ENCODE assay signal across 8 cellular contexts in the genomic region with DNA sequence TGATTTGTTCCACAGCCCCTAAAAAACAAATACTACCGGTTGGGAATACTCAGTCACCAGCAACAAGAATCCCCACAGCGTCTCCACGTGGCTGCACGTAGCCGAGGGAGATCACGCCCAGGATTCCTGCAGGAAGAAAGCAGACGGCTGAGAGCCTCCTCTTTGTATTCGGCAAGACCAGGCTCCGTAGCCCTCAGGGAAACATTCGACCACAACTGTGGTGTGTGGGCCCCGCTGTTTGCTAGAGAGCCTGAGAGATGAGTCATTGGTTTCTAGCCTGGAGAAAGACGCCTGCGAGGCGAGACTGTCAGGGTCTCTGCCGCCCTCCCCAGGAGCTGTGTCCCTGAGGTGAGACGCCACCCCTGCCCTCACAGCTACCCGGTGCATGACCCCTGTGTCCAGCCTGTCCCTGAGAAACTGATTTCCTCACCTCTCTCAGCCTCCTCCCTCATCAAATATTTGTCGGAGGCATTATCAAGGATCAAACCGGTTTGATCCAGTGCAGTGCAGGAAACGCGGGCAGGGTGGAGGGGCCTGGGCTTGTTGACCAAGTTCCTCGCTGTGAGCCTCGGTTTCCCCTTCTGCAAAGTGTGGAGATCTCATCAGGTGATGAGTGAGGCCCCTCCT. TPM values are rescaled to one million over a fixed set of nuclear protein-coding genes. Genes with fewer than 3 reads are reported as not detected.
A peak's percentile ranks its signal among the peaks of the same experiment; 100 is the strongest.
DNase-seq lines count a peak whose midpoint lies in the region; ATAC-seq and TF ChIP-seq lines count a peak whose summit lies in the region.

No MANE protein-coding gene starts in this region.

- peaks cover 0 to 13% of the 10 kb centered on the region in 2 donors for H3K4me1 ChIP-seq in lung (ENCODE audit: control insufficient read depth in 2 of 2, insufficient read depth in 2 of 2, low read length in 2 of 2)

- no peak overlapping the region for H3K4me3 Mint-ChIP-seq in WTC11
- H3K4me3 Mint-ChIP-seq in MCF 10A (ENCODE audit: unreplicated experiment): peak overlapping the region; percentile 31

- TF ChIP-seq CTCF in WTC11 (IDR thresholded peaks at IDR 0.05): no peak
- TF ChIP-seq CTCF in MCF 10A (IDR thresholded peaks at IDR 0.05; ENCODE audit: unreplicated experiment): no peak
- no peak for TF ChIP-seq CTCF in lung (IDR thresholded peaks at IDR 0.05; ENCODE audit: control extremely low read depth, extremely low read depth)

- H3K9me3 Mint-ChIP-seq in WTC11 (peaks cover 5% of the 10 kb centered on the region), MCF 10A (ENCODE audit: unreplicated experiment) (no peaks in the 10 kb centered on the region)

- H3K27ac Mint-ChIP-seq in WTC11: peak overlapping the region; percentile 77; the same call in 1 of the 2 replicates
- peak overlapping the region; percentile 85 for H3K27ac Mint-ChIP-seq in MCF 10A (ENCODE audit: low read depth, unreplicated experiment)

- peaks cover 4% of the 10 kb centered on the region; the same call in 1 of the 2 replicates for H3K27me3 Mint-ChIP-seq in WTC11 (ENCODE audit: low read depth)
- H3K27me3 Mint-ChIP-seq in MCF 10A (ENCODE audit: insufficient read depth, unreplicated experiment): no peaks in the 10 kb centered on the region

- H3K4me3 ChIP-seq in lung: no peak overlapping the region

- CTCF ChIA-PET in WTC11 (lab: Charles Lee) (interaction anchor here (0.6 to 5.1 kb wide), 11 partner anchors 8 to 1657 kb away, joined by 3 to 56 read pairs (median 10); a partner anchor contains a TSS), MCF 10A (lab: Yijun Ruan, JAX) (interaction anchor here (0.5 to 2.0 kb wide), 5 partner anchors 14 to 81 kb away, joined by 3 to 17 read pairs (median 3); no protein-coding TSS in a partner anchor)

- POLR2A ChIA-PET in WTC11 (lab: Charles Lee) (no interaction called here), MCF 10A (lab: Yijun Ruan, JAX) (interaction anchor here (1.3 to 2.4 kb wide), 2 partner anchors 14 to 20 kb away, joined by 7 to 22 read pairs; a partner anchor contains a TSS)

- peaks cover 27% of the 10 kb centered on the region for H3K4me1 Mint-ChIP-seq in WTC11
- peaks cover 24% of the 10 kb centered on the region for H3K4me1 Mint-ChIP-seq in MCF 10A (ENCODE audit: insufficient read depth, unreplicated experiment)

- peak; percentile 95 for DNase-seq in AG08395 (ENCODE audit: low spot score)
- peak; percentile 93 for DNase-seq in HT-29 (ENCODE audit: low spot score)
- DNase-seq in WTC11 (ENCODE audit: low spot score): peak; percentile 38
- DNase-seq in MCF 10A (ENCODE audit: unreplicated experiment): peak; percentile 88
- DNase-seq in lung (ENCODE audit: low spot score): no peak
- DNase-seq in stimulated activated CD8-positive, alpha-beta memory T cell treated with anti-CD3 and anti-CD28 coated beads, Interleukin-4, amount 100 ng/mL, for 1 hour (ENCODE audit: low read depth in 2 of 2, low spot score in 1 of 2): peak; percentile 37 to 62
- no peak for DNase-seq in SK-N-DZ (ENCODE audit: low spot score)

- BruUV-seq in MCF 10A (replicated peaks; lab: Mats Ljungman, UMichigan): no TSS peak

- H3K36me3 Mint-ChIP-seq in WTC11 (no peaks in the 10 kb centered on the region), MCF 10A (ENCODE audit: insufficient read depth, unreplicated experiment) (no peaks in the 10 kb centered on the region)

- peak overlapping the region in 1 of 2 donors; percentile 84 for H3K27ac ChIP-seq in lung (ENCODE audit: low read depth in 1 of 2, low read length in 1 of 2)

- intact Hi-C loops in MCF 10A (cut with micrococcal nuclease): no loop called here

- H3K9me3 ChIP-seq in lung (ENCODE audit: control insufficient read depth in 2 of 2, insufficient read depth in 1 of 2, low read length in 1 of 2): no peaks in the 10 kb centered on the region

- 15 to 28% methylated on average over 23 of the region's 23 CpGs for WGBS in lung, 2 donors

- H3K27me3 ChIP-seq in lung (ENCODE audit: control insufficient read depth, insufficient read depth): no peaks in the 10 kb centered on the region

- H3K36me3 ChIP-seq in lung (ENCODE audit: control insufficient read depth in 2 of 2, insufficient read depth in 2 of 2, low read length in 2 of 2): no peaks in the 10 kb centered on the region

- peak; percentile 90 for ATAC-seq in GM19395 (IDR thresholded peaks at IDR 0.05; ENCODE audit: unreplicated experiment)
- peak; percentile 41 for ATAC-seq in WTC11
- peak; percentile 41 for ATAC-seq in lung (ENCODE audit: insufficient read depth, low FRiP score)

TF ChIP-seq in WTC11, 78 proteins besides CTCF, POLR2A, EP300 and RAD21:
- no peak for TF ChIP-seq FOXP1 (CRISPR knock-in tag; IDR thresholded peaks at IDR 0.05; ENCODE audit: borderline replicate concordance)
- TF ChIP-seq GABPB1 (CRISPR knock-in tag; IDR thresholded peaks at IDR 0.05): peak; percentile 26; the same call in 1 of the 2 replicates

RNA-seq across cellular contexts. Expression of a gene that starts 4.7 kb away (rescaled TPM):
- 412 and 628 TPM in 2 replicates for total RNA-seq in HT-29 (2014; rRNA removed; shearing (Covaris generic))
- total RNA-seq in WTC11 (2021) (0.55 TPM in 1 of 3 replicates, not detected in the others), MCF 10A (2022) (55.6 and 97.6 TPM in 2 replicates), lung (10 to 100 TPM; 34.2 to 64.5 TPM)
- 100 to 1,000 TPM in 1 of 2 donors, 10 to 100 TPM in 1; 38.7 to 118 TPM for polyA plus RNA-seq in lung
- polyA plus RNA-seq in SK-N-DZ (2014; cell fraction: cytosol; rRNA removed): not detected in 2 replicates
- polyA plus RNA-seq in SK-N-DZ (2014; cell fraction: nucleus; rRNA removed): not detected in 2 replicates

RNA-seq across cellular contexts. Expression of a gene that starts 20.7 kb away (rescaled TPM):
- total RNA-seq in HT-29 (2014; rRNA removed; shearing (Covaris generic)): 41.6 and 43.4 TPM in 2 replicates
- total RNA-seq in WTC11 (2021) (52.0 to 56.9 TPM (median 54.4 TPM) in 3 replicates), MCF 10A (2022) (42.5 and 63.2 TPM in 2 replicates), lung (10 to 100 TPM; 46.1 to 75.1 TPM)
- polyA plus RNA-seq in lung: 10 to 100 TPM; 53.7 to 58.9 TPM
- polyA plus RNA-seq in SK-N-DZ (2014; cell fraction: cytosol; rRNA removed): 95.9 and 120 TPM in 2 replicates
- 59.3 and 63.9 TPM in 2 replicates for polyA plus RNA-seq in SK-N-DZ (2014; cell fraction: nucleus; rRNA removed)

RNA-seq across cellular contexts. Expression of a gene that starts 27.0 kb away (rescaled TPM):
- 28.7 and 31.3 TPM in 2 replicates for total RNA-seq in HT-29 (2014; rRNA removed; shearing (Covaris generic))
- total RNA-seq in WTC11 (2021): 21.4 to 23.4 TPM (median 21.9 TPM) in 3 replicates
- 10.6 and 13.0 TPM in 2 replicates for total RNA-seq in MCF 10A (2022)
- 10 to 100 TPM in 1 of 2 donors, 1 to 10 TPM in 1; 8.0 to 15.2 TPM for total RNA-seq in lung
- 10 to 100 TPM in 1 of 2 donors, 1 to 10 TPM in 1; 9.5 to 13.7 TPM for polyA plus RNA-seq in lung
- 24.4 and 31.8 TPM in 2 replicates for polyA plus RNA-seq in SK-N-DZ (2014; cell fraction: cytosol; rRNA removed)
- polyA plus RNA-seq in SK-N-DZ (2014; cell fraction: nucleus; rRNA removed): 17.5 and 21.1 TPM in 2 replicates

RNA-seq across cellular contexts. Expression of a gene that starts 48.5 kb away (rescaled TPM):
- total RNA-seq in HT-29 (2014; rRNA removed; shearing (Covaris generic)): 92.4 and 106 TPM in 2 replicates
- 296 to 319 TPM (median 303 TPM) in 3 replicates for total RNA-seq in WTC11 (2021)
- 387 and 481 TPM in 2 replicates for total RNA-seq in MCF 10A (2022)
- 100 to 1,000 TPM; 193 to 244 TPM for total RNA-seq in lung
- 100 to 1,000 TPM; 183 to 286 TPM for polyA plus RNA-seq in lung
- 96.6 and 102 TPM in 2 replicates for polyA plus RNA-seq in SK-N-DZ (2014; cell fraction: cytosol; rRNA removed)
- 37.6 and 55.0 TPM in 2 replicates for polyA plus RNA-seq in SK-N-DZ (2014; cell fraction: nucleus; rRNA removed)

Comparison
In these comparisons a context has a peak if more than half of its experiments do, and no peak if none do; other contexts are left out.
1. DNase-seq: peak in AG08395 (single experiment), HT-29 (single experiment), WTC11 (single experiment), MCF 10A (single experiment) and stimulated activated CD8-positive, alpha-beta memory T cell treated with anti-CD3 and anti-CD28 coated beads, Interleukin-4, amount 100 ng/mL, for 1 hour (2 of 2); none in lung (single experiment) and SK-N-DZ (single experiment).
2. RNA of a gene that starts 4.7 kb away (total RNA-seq): 412 to 628 TPM in HT-29, 34.2 to 64.5 TPM in lung and 55.6 to 97.6 TPM in MCF 10A; 0.55 TPM in WTC11; every median in the first group is over 10 times any median in the second.
3. Peak in every context shown above with its lines, with median percentiles within 50 percentile points of each other: ATAC-seq.